ENCODE assay signal across 9 cellular contexts in genomic region chr17:49851387-49852291, GRCh38. TPM values are rescaled to one million over a fixed set of nuclear protein-coding genes. Genes with fewer than 3 reads are reported as not detected.
DNase-seq lines count a peak whose midpoint lies in the region; ATAC-seq and TF ChIP-seq lines count a peak whose summit lies in the region.
"Had no signal": no experiment of that assay in that cellular context is flagged by ENCODE, and none has a peak within 500 bp of the region (broad histone marks: within the 10 kb centered on the region; RNA-seq: fewer than 3 reads in every experiment).

No MANE protein-coding gene starts in this region.

- no peaks in the 10 kb centered on the region for H3K27me3 ChIP-seq in right lobe of liver

- DNase-seq in NCI-H1105 (lab: John Stamatoyannopoulos, UW), result peak; percentile 61
- DNase-seq in activated CD4-positive, alpha-beta T cell treated with anti-CD3 and anti-CD28 coated beads for 4 hours, result peak; percentile 66 to 75
- peak; percentile 40 for DNase-seq in dedifferentiated amniotic fluid mesenchymal stem cell (ENCODE audit: extremely low spot score)
- peak; percentile 61 to 72 (median 70) for DNase-seq in right lobe of liver
- DNase-seq in stimulated activated CD4-positive, alpha-beta T cell treated with anti-CD3 and anti-CD28 coated beads, Interleukin-4, amount 100 ng/mL, for 1 hour, result peak; percentile 76

- ATAC-seq in right lobe of liver, result peak; percentile 60 to 72 (median 66)
- ATAC-seq in GM21619 (IDR thresholded peaks at IDR 0.05; ENCODE audit: unreplicated experiment), result no peak
- no peak for ATAC-seq in HG03354 (IDR thresholded peaks at IDR 0.05; ENCODE audit: poor library complexity, severe bottlenecking, unreplicated experiment)

- intact Hi-C loops in right lobe of liver (cut with DNase I), result no loop called here

- no peaks in the 10 kb centered on the region for H3K9me3 ChIP-seq in right lobe of liver

- H3K4me3 ChIP-seq in GM08714 (ENCODE audit: low read length), result peak overlapping the region; percentile 61; the same call in 1 of the 2 replicates
- H3K4me3 ChIP-seq in right lobe of liver, result peak overlapping the region; percentile 29 to 53 (median 34)

- peak; percentile 30 to 63 (median 46) for TF ChIP-seq CTCF in right lobe of liver (IDR thresholded peaks at IDR 0.05)

- no peaks in the 10 kb centered on the region for H3K36me3 ChIP-seq in right lobe of liver

- peaks cover 0 to 4% (median 0%) of the 10 kb centered on the region in 4 donors for H3K4me1 ChIP-seq in right lobe of liver

- peak; percentile 20 for TF ChIP-seq POLR2A in right lobe of liver (IDR thresholded peaks at IDR 0.05)

- WGBS in right lobe of liver (ENCODE audit: insufficient coverage, low coverage, low lambda C conversion rate, missing lambda C conversion rate), result 5% methylated on average over 23 of the region's 55 CpGs

- H3K27ac ChIP-seq in right lobe of liver, result peak overlapping the region in 1 of 3 donors; percentile 41

RNA-seq across cellular contexts. Expression of gene TAC4, which starts 3.8 kb away (rescaled TPM):
- not detected for total RNA-seq in right lobe of liver
- total RNA-seq: temporal lobe had no signal

Comparison
In these comparisons a context has a peak if more than half of its experiments do, and no peak if none do; other contexts are left out.
1. ATAC-seq: peak in right lobe of liver (4 of 4); none in GM21619 (single experiment) and HG03354 (single experiment).
2. Peak in every context shown above with its lines, with median percentiles within 50 percentile points of each other: DNase-seq.